8 cellular contexts compared by ENCODE assay signal in the genomic region with DNA sequence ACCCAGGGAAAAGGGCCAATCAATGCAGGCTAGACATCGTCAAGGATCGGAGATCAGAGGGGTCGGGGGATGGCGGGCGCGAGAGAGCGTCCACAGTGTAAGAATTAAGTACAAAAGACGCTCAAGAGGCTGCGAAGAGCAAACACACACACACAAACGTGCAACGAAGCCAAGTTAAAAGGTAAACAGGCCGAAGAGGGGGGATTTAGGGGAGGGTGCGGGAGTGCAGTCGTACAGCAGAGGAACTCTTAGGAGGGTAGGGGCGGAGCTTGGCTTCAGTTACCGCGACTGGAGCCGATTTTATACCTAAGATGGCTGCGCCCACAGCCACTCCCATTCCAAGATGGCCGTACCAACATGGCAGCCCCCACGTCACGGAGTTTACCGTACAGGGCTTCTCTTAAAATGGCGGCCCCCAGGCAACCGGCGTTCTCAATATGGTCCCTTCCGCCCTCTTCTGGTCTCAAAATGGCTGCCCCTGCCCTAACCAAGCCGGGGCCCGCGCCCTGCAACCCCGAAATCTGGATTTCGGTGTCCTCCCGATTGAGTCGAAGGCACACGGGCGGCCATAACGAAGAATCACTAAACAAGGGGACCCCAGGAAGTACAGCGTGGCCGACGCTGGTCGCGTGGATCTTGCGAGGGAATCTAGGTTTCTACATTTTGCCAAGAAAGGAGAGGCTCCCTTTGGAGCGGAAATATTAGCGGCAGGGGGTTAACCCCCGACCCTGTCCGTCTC. TPM values are rescaled to one million over a fixed set of nuclear protein-coding genes. Genes with fewer than 3 reads are reported as not detected.
DNase-seq lines count a peak whose midpoint lies in the region; ATAC-seq and TF ChIP-seq lines count a peak whose summit lies in the region.

No MANE protein-coding gene starts in this region.

- H3K4me3 ChIP-seq in BLaER1 (peak overlapping the region; percentile 69), epithelial cell of esophagus (ENCODE audit: low read length) (peak overlapping the region; percentile 72), mononuclear cell (ENCODE audit: low read length) (peak overlapping the region; percentile 67)

- no peaks in the 10 kb centered on the region for H3K9me3 ChIP-seq in BLaER1
- H3K9me3 ChIP-seq in mononuclear cell (ENCODE audit: low read depth, low read length) = no peaks in the 10 kb centered on the region

- H4K20me1 ChIP-seq in BLaER1 = no peaks in the 10 kb centered on the region

- H3K4me1 ChIP-seq in BLaER1 (peaks cover 51% of the 10 kb centered on the region), mononuclear cell (ENCODE audit: insufficient read depth, low read length) (peaks cover 59% of the 10 kb centered on the region)

- peak overlapping the region; percentile 99 for H3K4me2 ChIP-seq in BLaER1

- H3K9ac ChIP-seq in BLaER1 = peak overlapping the region; percentile 92

- DNase-seq in NOMO-1 (lab: John Stamatoyannopoulos, UW; ENCODE audit: unreplicated experiment in 2 of 2) (peak; percentile 98), activated T-cell treated with anti-CD3 and anti-CD28 coated beads for 24 hours (ENCODE audit: low read depth) (peak; percentile 92), epithelial cell of esophagus (ENCODE audit: low read depth) (peak; percentile 98)
- DNase-seq in stimulated activated CD8-positive, alpha-beta memory T cell treated with anti-CD3 and anti-CD28 coated beads, Interleukin-2, amount 100 ng/mL, for 1 hour (ENCODE audit: low read depth in 2 of 2) = peak; percentile 90 to 93

- H3K27ac ChIP-seq in BLaER1 = peak overlapping the region; percentile 98

- TF ChIP-seq CTCF in epithelial cell of esophagus (IDR thresholded peaks at IDR 0.05; ENCODE audit: insufficient read depth, low read depth, low read length, missing control alignments) = peak; percentile 7

- peaks cover 45% of the 10 kb centered on the region for H3K36me3 ChIP-seq in BLaER1

- ATAC-seq in GM19351 (IDR thresholded peaks at IDR 0.05; ENCODE audit: unreplicated experiment) = peak; percentile 60
- peak; percentile 73 for ATAC-seq in HG03521 (IDR thresholded peaks at IDR 0.05; ENCODE audit: unreplicated experiment)

- H3K27me3 ChIP-seq in BLaER1 = no peaks in the 10 kb centered on the region
- H3K27me3 ChIP-seq in mononuclear cell (ENCODE audit: insufficient read depth, low read length) = no peaks in the 10 kb centered on the region

RNA-seq across cellular contexts. Expression of gene GNG3, which starts 2.0 kb away (rescaled TPM):
- not detected for total RNA-seq in mononuclear cell

RNA-seq across cellular contexts. Expression of gene BSCL2, which starts 2.2 kb away (rescaled TPM):
- 14.9 TPM for total RNA-seq in mononuclear cell

RNA-seq across cellular contexts. Expression of gene HNRNPUL2, which starts 17.8 kb away (rescaled TPM):
- 13.3 TPM for total RNA-seq in mononuclear cell

RNA-seq across cellular contexts. Expression of gene TTC9C, which starts 18.9 kb away (rescaled TPM):
- total RNA-seq in mononuclear cell = 7.5 TPM

RNA-seq across cellular contexts. Expression of gene LRRN4CL, which starts 20.1 kb away (rescaled TPM):
- not detected for total RNA-seq in mononuclear cell

Comparison
In these comparisons a context has a peak if more than half of its experiments do, and no peak if none do; other contexts are left out.
1. Peak in every context shown above with its lines: DNase-seq, ATAC-seq, H3K4me3 ChIP-seq and H3K27ac ChIP-seq.